9 cellular contexts compared by ENCODE assay signal in the genomic region with DNA sequence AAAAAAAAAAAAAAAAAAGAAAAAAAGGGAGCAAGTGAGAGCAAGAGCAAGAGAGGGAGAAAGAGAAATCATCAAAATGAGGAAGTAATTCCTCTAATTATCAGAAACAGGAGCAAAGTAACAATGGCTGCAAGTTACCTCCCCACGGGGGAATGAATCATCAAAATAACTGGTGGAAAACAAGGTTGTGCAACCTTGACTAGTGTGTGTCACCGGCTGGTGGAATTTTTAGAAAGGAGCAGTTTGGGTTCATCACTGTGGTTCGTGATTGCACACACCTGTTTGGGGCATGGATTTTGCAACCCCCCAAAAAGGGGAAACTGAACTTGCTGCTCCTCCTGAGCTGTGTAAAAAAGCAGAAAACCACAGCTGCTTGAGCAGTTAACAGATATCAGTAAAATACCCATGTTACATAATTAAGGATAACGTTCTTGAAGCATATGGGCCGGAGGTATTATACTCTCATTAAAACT.
DNase-seq lines count a peak whose midpoint lies in the region; ATAC-seq and FAIRE-seq lines count a peak whose summit lies in the region.
"Had no signal": no experiment of that assay in that cellular context is flagged by ENCODE, and none has a peak within 500 bp of the region (broad histone marks: within the 10 kb centered on the region; RNA-seq: fewer than 3 reads in every experiment).

No MANE protein-coding gene starts in this region.

- no peak overlapping the region for H3K27ac ChIP-seq in caudate nucleus (ENCODE audit: low read depth, low read length)

- no peak overlapping the region for H3K4me3 Mint-ChIP-seq in activated naive CD4-positive, alpha-beta T cell treated with anti-CD3 and anti-CD28 coated beads for 36 hours
- no peak overlapping the region for H3K4me3 Mint-ChIP-seq in activated naive CD4-positive, alpha-beta T cell treated with anti-CD3 and anti-CD28 coated beads, Interleukin-2, amount 10 ng/mL, durations not matched to agents 7 days and 5 days

- no peak for FAIRE-seq in urothelium cell line (lab: Jason Lieb, UNC)

- H3K36me3 Mint-ChIP-seq in activated naive CD4-positive, alpha-beta T cell treated with anti-CD3 and anti-CD28 coated beads for 36 hours (ENCODE audit: low read depth): no peaks in the 10 kb centered on the region
- H3K36me3 Mint-ChIP-seq in activated naive CD4-positive, alpha-beta T cell treated with anti-CD3 and anti-CD28 coated beads, Interleukin-2, amount 10 ng/mL, durations not matched to agents 7 days and 5 days: no peaks in the 10 kb centered on the region

- peaks cover 6% of the 10 kb centered on the region for H3K27me3 Mint-ChIP-seq in activated naive CD4-positive, alpha-beta T cell treated with anti-CD3 and anti-CD28 coated beads for 36 hours (ENCODE audit: low read depth)
- H3K27me3 Mint-ChIP-seq in activated naive CD4-positive, alpha-beta T cell treated with anti-CD3 and anti-CD28 coated beads, Interleukin-2, amount 10 ng/mL, durations not matched to agents 7 days and 5 days: no peaks in the 10 kb centered on the region

- H3K4me1 Mint-ChIP-seq in activated naive CD4-positive, alpha-beta T cell treated with anti-CD3 and anti-CD28 coated beads for 36 hours (ENCODE audit: low read depth): peaks cover 1% of the 10 kb centered on the region
- no peaks in the 10 kb centered on the region for H3K4me1 Mint-ChIP-seq in activated naive CD4-positive, alpha-beta T cell treated with anti-CD3 and anti-CD28 coated beads, Interleukin-2, amount 10 ng/mL, durations not matched to agents 7 days and 5 days

- H3K9me3 Mint-ChIP-seq in activated naive CD4-positive, alpha-beta T cell treated with anti-CD3 and anti-CD28 coated beads for 36 hours: no peaks in the 10 kb centered on the region
- no peaks in the 10 kb centered on the region for H3K9me3 Mint-ChIP-seq in activated naive CD4-positive, alpha-beta T cell treated with anti-CD3 and anti-CD28 coated beads, Interleukin-2, amount 10 ng/mL, durations not matched to agents 7 days and 5 days

- ATAC-seq in Right ventricle myocardium superior (ENCODE audit: poor library complexity): peak; percentile 75

- no peak overlapping the region for H3K27ac Mint-ChIP-seq in activated naive CD4-positive, alpha-beta T cell treated with anti-CD3 and anti-CD28 coated beads for 36 hours
- no peak overlapping the region for H3K27ac Mint-ChIP-seq in activated naive CD4-positive, alpha-beta T cell treated with anti-CD3 and anti-CD28 coated beads, Interleukin-2, amount 10 ng/mL, durations not matched to agents 7 days and 5 days

- CTCF ChIA-PET in activated naive CD4-positive, alpha-beta T cell treated with anti-CD3 and anti-CD28 coated beads for 36 hours (lab: Charles Lee): no interaction called here
- CTCF ChIA-PET in activated naive CD4-positive, alpha-beta T cell treated with anti-CD3 and anti-CD28 coated beads, Interleukin-2, amount 10 ng/mL, durations not matched to agents 7 days and 5 days (lab: Charles Lee): no interaction called here

- peak; percentile 4 for DNase-seq in activated naive CD4-positive, alpha-beta T cell treated with anti-CD3 and anti-CD28 coated beads for 36 hours
- no peak for DNase-seq in activated naive CD4-positive, alpha-beta T cell treated with anti-CD3 and anti-CD28 coated beads, Interleukin-2, amount 10 ng/mL, durations not matched to agents 7 days and 5 days
- peak; percentile 45 for DNase-seq in RPMI8226
- peak; percentile 35 for DNase-seq in Right ventricle myocardium superior
- DNase-seq in urothelium cell line (ENCODE audit: low spot score): peak; percentile 48
- no peak for DNase-seq in NCI-H1694 treated with DMSO at 0.1 percent for 48 hours (lab: John Stamatoyannopoulos, UW)
- DNase-seq in caudate nucleus (lab: John Stamatoyannopoulos, UW): no peak
- no peak for DNase-seq in NCI-H345 (lab: John Stamatoyannopoulos, UW)
- DNase-seq: NCI-H446 treated with DMSO at 0.1 percent for 48 hours had no signal

- intact Hi-C loops in activated naive CD4-positive, alpha-beta T cell treated with anti-CD3 and anti-CD28 coated beads for 36 hours (cut with micrococcal nuclease): no loop called here
- intact Hi-C loops in Right ventricle myocardium superior (cut with DNase I): no loop called here

Comparison
In these comparisons a context has a peak if more than half of its experiments do, and no peak if none do; other contexts are left out.
1. DNase-seq: peak in activated naive CD4-positive, alpha-beta T cell treated with anti-CD3 and anti-CD28 coated beads for 36 hours (single experiment), RPMI8226 (single experiment), Right ventricle myocardium superior (single experiment) and urothelium cell line (single experiment); none in activated naive CD4-positive, alpha-beta T cell treated with anti-CD3 and anti-CD28 coated beads, Interleukin-2, amount 10 ng/mL, durations not matched to agents 7 days and 5 days (single experiment), NCI-H1694 treated with DMSO at 0.1 percent for 48 hours (single experiment), caudate nucleus (0 of 61) and NCI-H345 (single experiment).